ENCODE assay signal across 8 cellular contexts in the genomic region with DNA sequence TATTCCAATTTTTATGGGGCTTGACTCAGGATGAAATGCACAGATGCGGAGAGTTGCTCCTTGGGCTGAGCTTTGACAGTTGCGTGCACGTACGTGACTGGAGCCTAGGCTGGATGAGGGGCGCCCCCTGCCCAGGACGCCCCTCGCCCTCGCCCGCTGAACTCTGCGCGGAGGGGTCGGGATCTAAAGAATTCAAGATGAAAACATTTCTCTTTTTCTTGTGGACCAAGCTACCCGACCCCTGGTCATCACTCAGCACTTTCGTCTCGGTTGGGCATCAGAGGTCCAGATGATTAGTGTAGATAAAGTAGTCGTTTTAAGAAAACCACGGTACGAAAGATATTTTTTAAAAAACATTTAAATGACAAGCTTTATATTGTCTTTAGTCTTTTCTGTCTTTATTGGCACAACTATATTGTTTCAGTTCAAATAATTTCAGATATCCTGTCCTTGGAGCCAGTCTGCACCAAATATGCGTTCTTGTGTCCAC. TPM values are rescaled to one million over a fixed set of nuclear protein-coding genes. Genes with fewer than 3 reads are reported as not detected.
DNase-seq lines count a peak whose midpoint lies in the region; ATAC-seq and TF ChIP-seq lines count a peak whose summit lies in the region.

No MANE protein-coding gene starts in this region.

- H3K9me3 ChIP-seq in CD4-positive, alpha-beta memory T cell (ENCODE audit: control insufficient read depth in 1 of 2, low read length in 2 of 2) = no peaks in the 10 kb centered on the region
- no peaks in the 10 kb centered on the region for H3K9me3 ChIP-seq in HCT116 (ENCODE audit: control insufficient read depth in 1 of 2, insufficient read depth in 1 of 2, low read depth in 1 of 2, low read length in 2 of 2)

- no peaks in the 10 kb centered on the region for H3K9me2 ChIP-seq in HCT116 (ENCODE audit: insufficient read depth)

- CTCF ChIA-PET in CD4-positive, alpha-beta memory T cell (lab: Charles Lee; ENCODE audit: partially characterized antibody) = no interaction called here
- CTCF ChIA-PET in HCT116 (lab: Charles Lee) (no interaction called here), activated B cell treated with CpG ODN at 0.5 μM for 24 hours (lab: Charles Lee) (no interaction called here)

- H3K4me3 Mint-ChIP-seq in CD4-positive, alpha-beta memory T cell = peak overlapping the region; percentile 82 to 95 (median 91)
- peak overlapping the region; percentile 90 for H3K4me3 Mint-ChIP-seq in activated B cell treated with CpG ODN at 0.5 μM for 24 hours

- RAD21 ChIA-PET in HCT116 (lab: Charles Lee; ENCODE audit: low non-redundant PET in 1 of 2, low total read pairs in 2 of 2, uncharacterized antibody in 2 of 2, unreplicated experiment in 2 of 2) = no interaction called here

- no peaks in the 10 kb centered on the region for H3K36me3 ChIP-seq in CD4-positive, alpha-beta memory T cell (ENCODE audit: insufficient read depth, low read length)
- H3K36me3 ChIP-seq in HCT116 (ENCODE audit: control insufficient read depth in 1 of 2, insufficient read depth in 2 of 2, low read length in 2 of 2) = no peaks in the 10 kb centered on the region; a peak in 1 of 4 replicates

- H3K4me1 Mint-ChIP-seq in CD4-positive, alpha-beta memory T cell = peaks cover 18 to 27% (median 23%) of the 10 kb centered on the region in 4 donors
- peaks cover 24% of the 10 kb centered on the region for H3K4me1 Mint-ChIP-seq in activated B cell treated with CpG ODN at 0.5 μM for 24 hours

- H3K79me2 ChIP-seq in HCT116 (ENCODE audit: insufficient read depth, low read length) = peaks cover 36% of the 10 kb centered on the region

- H3K27ac Mint-ChIP-seq in CD4-positive, alpha-beta memory T cell = peak overlapping the region; percentile 88 to 97 (median 95)
- peak overlapping the region; percentile 90 for H3K27ac Mint-ChIP-seq in activated B cell treated with CpG ODN at 0.5 μM for 24 hours

- peaks cover 4% of the 10 kb centered on the region in 2 donors for H3K27me3 Mint-ChIP-seq in CD4-positive, alpha-beta memory T cell
- peaks cover 6% of the 10 kb centered on the region for H3K27me3 Mint-ChIP-seq in activated B cell treated with CpG ODN at 0.5 μM for 24 hours

- peak overlapping the region; percentile 72 for H3K9ac ChIP-seq in HCT116 (ENCODE audit: low read length)

- no peaks in the 10 kb centered on the region for H4K20me1 ChIP-seq in HCT116 (ENCODE audit: insufficient read depth)

- ATAC-seq in HCT116 (no peak), activated B cell treated with CpG ODN at 0.5 μM for 24 hours (ENCODE audit: low read depth) (no peak), GM18907 (IDR thresholded peaks at IDR 0.05; ENCODE audit: unreplicated experiment) (no peak)

- DNase-seq in CD4-positive, alpha-beta memory T cell = peak in 1 of 5 donors; percentile 4
- DNase-seq in HCT116 (ENCODE audit: low read depth, low spot score) = no peak
- DNase-seq in activated B cell treated with CpG ODN at 0.5 μM for 24 hours = peak; percentile 18
- peak in 29 of 42 donors; percentile 12 to 63 (median 29) for DNase-seq in head of caudate nucleus
- no peak for DNase-seq in DMS 273 treated with DMSO at 0.1 percent for 48 hours (lab: John Stamatoyannopoulos, UW)
- DNase-seq in cerebellar nuclear complex (lab: John Stamatoyannopoulos, UW) = no peak

- BruUV-seq in HCT116 (replicated peaks; lab: Mats Ljungman, UMichigan) = TSS peak; percentile 49

- POLR2A ChIA-PET in CD4-positive, alpha-beta memory T cell (lab: Charles Lee; ENCODE audit: partially characterized antibody) = interaction anchor here (0.6 to 2.2 kb wide), 9 partner anchors 10 to 300 kb away, joined by 3 to 21 read pairs (median 4); partner anchors contain the start of genes DZANK1, POLR3F, SEC23B and SMIM26
- POLR2A ChIA-PET in HCT116 (lab: Charles Lee) = no interaction called here
- POLR2A ChIA-PET in activated B cell treated with CpG ODN at 0.5 μM for 24 hours (lab: Charles Lee) = interaction anchor here (0.5 to 3.0 kb wide), 5 partner anchors 21 to 205 kb away, joined by 3 to 15 read pairs (median 4); partner anchors contain the start of genes DZANK1, POLR3F, SEC23B and SMIM26

- H3K27me3 ChIP-seq in CD4-positive, alpha-beta memory T cell (ENCODE audit: insufficient read depth, low read length) = no peaks in the 10 kb centered on the region
- H3K27me3 ChIP-seq in HCT116 (ENCODE audit: insufficient read depth, low read length) = no peaks in the 10 kb centered on the region

- H3K9me3 Mint-ChIP-seq in CD4-positive, alpha-beta memory T cell = peaks cover 0 to 2% (median 0%) of the 10 kb centered on the region in 8 donors
- H3K9me3 Mint-ChIP-seq in activated B cell treated with CpG ODN at 0.5 μM for 24 hours = no peaks in the 10 kb centered on the region

- H3K4me3 ChIP-seq in CD4-positive, alpha-beta memory T cell (ENCODE audit: low read length in 2 of 2) = peak overlapping the region; percentile 47 to 80
- H3K4me3 ChIP-seq in HCT116 (replicated peaks in 1 of 2; ENCODE audit: low read depth in 1 of 2, low read length in 2 of 2) (peak overlapping the region; percentile 71 to 82), skin epidermis (peak overlapping the region; percentile 66 to 99 (median 92))

- intact Hi-C loops in CD4-positive, alpha-beta memory T cell (cut with micrococcal nuclease) = loop anchor here (1.0 to 5.0 kb wide), 5 partner anchors 91 to 1429 kb away; partner anchors contain the start of genes DZANK1, NAA20, POLR3F and RBBP9
- intact Hi-C loops in HCT116 (cut with micrococcal nuclease) (loop anchor here (5.0 kb wide), 1 partner anchor 81 kb away; the partner anchor contains the start of gene SEC23B), activated B cell treated with CpG ODN at 0.5 μM for 24 hours (cut with micrococcal nuclease) (loop anchor here (5.0 to 10.0 kb wide), 4 partner anchors 139 to 1426 kb away; partner anchors contain the start of genes KAT14, NAA20, PET117 and RRBP1), head of caudate nucleus (cut with DNase I) (no loop called here)

- no peak for TF ChIP-seq POLR2A in HCT116 (IDR thresholded peaks at IDR 0.05; ENCODE audit: borderline replicate concordance, extremely low read depth, insufficient read depth, insufficient read length)

- no peak for TF ChIP-seq RAD21 in HCT116 (IDR thresholded peaks at IDR 0.05; ENCODE audit: low read depth)

- peaks cover 27% of the 10 kb centered on the region for H3K4me1 ChIP-seq in CD4-positive, alpha-beta memory T cell (ENCODE audit: insufficient read depth, low read length)
- peaks cover 8 to 17% of the 10 kb centered on the region in 2 experiments; a peak in 3 of 4 replicates for H3K4me1 ChIP-seq in HCT116 (ENCODE audit: control insufficient read depth in 1 of 2, insufficient read depth in 2 of 2, low read length in 2 of 2)

- TF ChIP-seq CTCF in HCT116 (IDR thresholded peaks at IDR 0.05 in 2 of 3, conservative IDR thresholded peaks at IDR 0.05 in 1 of 3; ENCODE audit: borderline replicate concordance in 1 of 3, insufficient read depth in 1 of 3, low read depth in 2 of 3, low read length in 2 of 3) (no peak), activated B cell treated with CpG ODN at 0.5 μM for 24 hours (IDR thresholded peaks at IDR 0.05) (no peak)

- no peak overlapping the region for H2AFZ ChIP-seq in HCT116 (ENCODE audit: low read depth, low read length, poor library complexity, severe bottlenecking)

- H3K36me3 Mint-ChIP-seq in CD4-positive, alpha-beta memory T cell = peaks cover 0 to 3% of the 10 kb centered on the region in 2 donors
- peaks cover 7% of the 10 kb centered on the region for H3K36me3 Mint-ChIP-seq in activated B cell treated with CpG ODN at 0.5 μM for 24 hours (ENCODE audit: low read depth)

- peak overlapping the region; percentile 71 for H3K27ac ChIP-seq in CD4-positive, alpha-beta memory T cell (ENCODE audit: low read depth, low read length)
- H3K27ac ChIP-seq in HCT116 (ENCODE audit: low read depth, low read length) = peak overlapping the region; percentile 67
- H3K27ac ChIP-seq in skin epidermis = peak overlapping the region in 19 of 21 experiments; percentile 6 to 91 (median 82)

- peak overlapping the region; percentile 94 for H3K4me2 ChIP-seq in HCT116 (ENCODE audit: low read length)

TF ChIP-seq in HCT116, 20 proteins besides CTCF, POLR2A, EP300 and RAD21:
- TF ChIP-seq CBX3 (IDR thresholded peaks at IDR 0.05; ENCODE audit: low read depth) (no peak), EZH2 (IDR thresholded peaks at IDR 0.05) (no peak), POLR2AphosphoS5 (IDR thresholded peaks at IDR 0.05; ENCODE audit: low read depth, low read length) (no peak), ZBTB33 (IDR thresholded peaks at IDR 0.05; ENCODE audit: extremely low read depth, insufficient replicate concordance, low read length) (no peak), FOSL1 (IDR thresholded peaks at IDR 0.05; ENCODE audit: low read depth) (no peak), SIN3A (IDR thresholded peaks at IDR 0.05; ENCODE audit: low read depth) (no peak), JUND (IDR thresholded peaks at IDR 0.05) (no peak), ZFX (IDR thresholded peaks at IDR 0.05) (no peak), ELF1 (IDR thresholded peaks at IDR 0.05; ENCODE audit: borderline replicate concordance, low read depth) (no peak), YY1 (IDR thresholded peaks at IDR 0.05; ENCODE audit: extremely low read depth, insufficient replicate concordance, low read depth, low read length) (no peak), SP1 (IDR thresholded peaks at IDR 0.05; ENCODE audit: low read depth) (no peak)
TF ChIP-seq in HCT116: peak in this region for 0.

RNA-seq across cellular contexts. Expression of gene DTD1, which starts 0.7 kb away (rescaled TPM):
- 10 to 100 TPM; 15.9 to 18.1 TPM for total RNA-seq in CD4-positive, alpha-beta memory T cell
- 10 to 100 TPM; 57.8 to 61.8 TPM for polyA plus RNA-seq in CD4-positive, alpha-beta memory T cell
- total RNA-seq in HCT116 (2021; ENCODE audit: unreplicated experiment) = 54.5 TPM
- 73.0 and 76.9 TPM in 2 replicates for polyA plus RNA-seq in HCT116 (2012)
- total RNA-seq in activated B cell treated with CpG ODN at 0.5 μM for 24 hours = 26.3 and 27.5 TPM in 2 replicates

RNA-seq across cellular contexts. Expression of gene SMIM26, which starts 21.4 kb away (rescaled TPM):
- total RNA-seq in CD4-positive, alpha-beta memory T cell = 10 to 100 TPM; 60.2 to 64.2 TPM
- 100 to 1,000 TPM; 186 to 233 TPM for polyA plus RNA-seq in CD4-positive, alpha-beta memory T cell
- total RNA-seq in HCT116 (2021; ENCODE audit: unreplicated experiment) (80.1 TPM), activated B cell treated with CpG ODN at 0.5 μM for 24 hours (48.9 and 51.7 TPM in 2 replicates)
- 121 and 164 TPM in 2 replicates for polyA plus RNA-seq in HCT116 (2012)

Comparison
In these comparisons a context has a peak if more than half of its experiments do, and no peak if none do; other contexts are left out.
1. DNase-seq: peak in activated B cell treated with CpG ODN at 0.5 μM for 24 hours (single experiment) and head of caudate nucleus (29 of 42); none in HCT116 (single experiment), DMS 273 treated with DMSO at 0.1 percent for 48 hours (single experiment) and cerebellar nuclear complex (0 of 2).
2. Peak in every context shown above with its lines, with median percentiles within 50 percentile points of each other: H3K27ac ChIP-seq and H3K4me3 ChIP-seq.